18 cellular contexts compared by ENCODE assay signal in the genomic region with DNA sequence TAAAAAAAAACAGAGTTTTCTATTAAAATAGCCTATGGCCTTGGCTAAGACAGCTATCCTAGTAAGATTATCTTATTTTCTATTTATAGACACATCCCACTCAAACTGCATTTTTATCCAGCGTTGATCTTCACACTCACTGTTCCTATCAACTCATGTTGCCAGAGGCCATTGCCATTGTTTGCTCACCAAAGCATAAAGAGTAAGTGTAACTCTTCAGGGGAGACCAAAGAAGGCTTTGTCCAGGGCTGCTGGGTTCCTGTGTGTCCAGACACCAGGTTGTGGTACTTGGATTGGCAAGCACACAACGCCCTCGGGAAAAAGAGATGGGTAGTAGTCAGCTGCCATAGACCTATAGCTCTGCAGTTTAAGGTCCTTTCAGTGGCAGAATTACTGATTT. TPM values are rescaled to one million over a fixed set of nuclear protein-coding genes. Genes with fewer than 3 reads are reported as not detected.
DNase-seq lines count a peak whose midpoint lies in the region; ATAC-seq and TF ChIP-seq lines count a peak whose summit lies in the region.
"Had no signal": no experiment of that assay in that cellular context is flagged by ENCODE, and none has a peak within 500 bp of the region (broad histone marks: within the 10 kb centered on the region; RNA-seq: fewer than 3 reads in every experiment).

No MANE protein-coding gene starts in this region.

- H3K36me3 ChIP-seq in right atrium auricular region (no peaks in the 10 kb centered on the region), uterus (no peaks in the 10 kb centered on the region)

- no peak overlapping the region for H3K4me3 ChIP-seq in right atrium auricular region
- H3K4me3 ChIP-seq in fibroblast of the aortic adventitia (ENCODE audit: low read depth, low read length): no peak overlapping the region
- no peak overlapping the region for H3K4me3 ChIP-seq in uterus

- no peak for ATAC-seq in Right ventricle myocardium inferior
- ATAC-seq in HG03175 (IDR thresholded peaks at IDR 0.05; ENCODE audit: unreplicated experiment): no peak
- ATAC-seq: HepG2, PC-3 had no signal

- TF ChIP-seq CTCF in right atrium auricular region (IDR thresholded peaks at IDR 0.05) (no peak), fibroblast of the aortic adventitia (IDR thresholded peaks at IDR 0.05; ENCODE audit: insufficient read depth, low read length) (no peak), uterus (IDR thresholded peaks at IDR 0.05) (no peak), GM13976 (IDR thresholded peaks at IDR 0.05; ENCODE audit: borderline replicate concordance, control extremely low read depth, extremely low read depth, insufficient read depth, missing control alignments) (no peak)

- H3K9me3 ChIP-seq in right atrium auricular region (no peaks in the 10 kb centered on the region), uterus (no peaks in the 10 kb centered on the region)

- no peak for DNase-seq in right atrium auricular region (ENCODE audit: low spot score)
- no peak for DNase-seq in Right ventricle myocardium inferior (ENCODE audit: missing footprints)
- peak; percentile 87 for DNase-seq in RPMI7951 (ENCODE audit: low read depth)
- DNase-seq in fibroblast of the aortic adventitia (ENCODE audit: low read depth): peak; percentile 80
- DNase-seq in uterus: no peak
- DNase-seq in GM13976 (ENCODE audit: low spot score): no peak
- no peak for DNase-seq in hypothalamus (lab: John Stamatoyannopoulos, UW)
- DNase-seq: ACHN; CD4-positive, alpha-beta T cell; DMS79 treated with DMSO at 0.1 percent for 48 hours; GDM1; H7; MM.1S; NCI-H1105 treated with DMSO at 0.1 percent for 48 hours; NCI-H2227 treated with DMSO at 0.1 percent for 48 hours; PC-3 had no signal

- no peak for TF ChIP-seq POLR2A in uterus (IDR thresholded peaks at IDR 0.05)

- intact Hi-C loops in Right ventricle myocardium inferior (cut with DNase I) (no loop called here), uterus (cut with DNase I; ENCODE audit: low total_unique reads) (no loop called here)

- H3K27me3 ChIP-seq in right atrium auricular region (no peaks in the 10 kb centered on the region), uterus (no peaks in the 10 kb centered on the region)

- in situ Hi-C loops in GM13976 (cut with MboI; ENCODE audit: low sequenced_read_pairs, unreplicated experiment): no loop called here

- H3K4me1 ChIP-seq in right atrium auricular region (peaks cover 0 to 21% of the 10 kb centered on the region in 2 donors), uterus (no peaks in the 10 kb centered on the region)

- peak overlapping the region; percentile 6 to 40 for H3K27ac ChIP-seq in right atrium auricular region
- peak overlapping the region; percentile 5 to 35 for H3K27ac ChIP-seq in uterus

RNA-seq across cellular contexts. Expression of a gene that starts 31.4 kb away (rescaled TPM):
- 1,000 to 10,000 TPM in 1 of 2 donors, 100 to 1,000 TPM in 1; 934 to 1,936 TPM for total RNA-seq in right atrium auricular region
- total RNA-seq in Right ventricle myocardium inferior: 75.2 TPM
- total RNA-seq in RPMI7951 (2014; rRNA removed; shearing (Covaris generic)): 29.9 and 50.3 TPM in 2 replicates
- 73.5 and 241 TPM in 2 replicates for total RNA-seq in fibroblast of the aortic adventitia (ENCODE audit: low replicate concordance)
- 1,000 to 10,000 TPM; 2,685 to 5,347 (median 3,837) TPM for total RNA-seq in uterus
- total RNA-seq: H7, PC-3 had no signal

RNA-seq across cellular contexts. Expression of a gene that starts 41.1 kb away (rescaled TPM):
- total RNA-seq in right atrium auricular region: 10 to 100 TPM in 1 of 2 donors, 1 to 10 TPM in 1; 8.8 to 13.8 TPM
- 2.0 TPM for total RNA-seq in Right ventricle myocardium inferior
- total RNA-seq in RPMI7951 (2014; rRNA removed; shearing (Covaris generic)): 38.7 and 41.3 TPM in 2 replicates
- 35.3 and 50.0 TPM in 2 replicates for total RNA-seq in fibroblast of the aortic adventitia (ENCODE audit: low replicate concordance)
- 10 to 100 TPM in 1 of 4 donors, 1 to 10 TPM in 3; 3.8 to 23.6 (median 6.5) TPM for total RNA-seq in uterus

Comparison
In these comparisons a context has a peak if more than half of its experiments do, and no peak if none do; other contexts are left out.
1. DNase-seq: peak in RPMI7951 (single experiment) and fibroblast of the aortic adventitia (single experiment); none in right atrium auricular region (single experiment), Right ventricle myocardium inferior (single experiment), uterus (0 of 2), GM13976 (single experiment) and hypothalamus (0 of 51).